In genomic region chr16:84284168-84284722, GRCh38 we compare ENCODE assay signal across 10 cellular contexts. TPM values are rescaled to one million over a fixed set of nuclear protein-coding genes. Genes with fewer than 3 reads are reported as not detected.
DNase-seq lines count a peak whose midpoint lies in the region; ATAC-seq and TF ChIP-seq lines count a peak whose summit lies in the region.
"Had no signal": no experiment of that assay in that cellular context is flagged by ENCODE, and none has a peak within 500 bp of the region (broad histone marks: within the 10 kb centered on the region; RNA-seq: fewer than 3 reads in every experiment).

No MANE protein-coding gene starts in this region.

- TF ChIP-seq CTCF in RWPE2 (IDR thresholded peaks at IDR 0.05; ENCODE audit: poor library complexity, severe bottlenecking) (no peak), gastroesophageal sphincter (IDR thresholded peaks at IDR 0.05) (no peak), brain microvascular endothelial cell (IDR thresholded peaks at IDR 0.05; ENCODE audit: low read depth, low read length, missing control alignments) (no peak)

- no peaks in the 10 kb centered on the region for H3K36me3 ChIP-seq in RWPE2 (ENCODE audit: low read depth)
- no peaks in the 10 kb centered on the region for H3K36me3 ChIP-seq in gastroesophageal sphincter
- H3K36me3 ChIP-seq in muscle layer of colon (ENCODE audit: insufficient read depth, low read length) = no peaks in the 10 kb centered on the region
- no peaks in the 10 kb centered on the region for H3K36me3 ChIP-seq in brain microvascular endothelial cell (replicated peaks)
- H3K36me3 ChIP-seq: SJCRH30 had no signal

- no peak for TF ChIP-seq EP300 in gastroesophageal sphincter (IDR thresholded peaks at IDR 0.05)

- peak; percentile 79 for DNase-seq in AG08395 (ENCODE audit: low spot score)
- DNase-seq in RWPE2 (ENCODE audit: low spot score) = no peak
- DNase-seq in ACHN = no peak
- DNase-seq in RKO (ENCODE audit: low spot score) = no peak
- no peak for DNase-seq in brain microvascular endothelial cell
- no peak for DNase-seq in cortex of kidney (lab: John Stamatoyannopoulos, UW)

- H3K27ac ChIP-seq in RWPE2 (ENCODE audit: poor library complexity, severe bottlenecking) (no peak overlapping the region), gastroesophageal sphincter (peak overlapping the region in 3 of 4 donors; percentile 47 to 60 (median 53)), muscle layer of colon (ENCODE audit: low read depth, low read length) (peak overlapping the region; percentile 27), brain microvascular endothelial cell (no peak overlapping the region)
- H3K27ac ChIP-seq: SJCRH30 had no signal

- H3K9ac ChIP-seq in muscle layer of colon (ENCODE audit: low read length) = no peak overlapping the region

- H3K4me1 ChIP-seq in RWPE2 (ENCODE audit: insufficient read depth, poor library complexity, severe bottlenecking) (no peaks in the 10 kb centered on the region), gastroesophageal sphincter (peaks cover 0 to 41% (median 8%) of the 10 kb centered on the region in 3 donors), muscle layer of colon (ENCODE audit: insufficient read depth, low read length) (peaks cover 19% of the 10 kb centered on the region)
- H3K4me1 ChIP-seq: SJCRH30 had no signal

- H3K4me3 ChIP-seq in RWPE2 (ENCODE audit: severe bottlenecking) = no peak overlapping the region
- H3K4me3 ChIP-seq in gastroesophageal sphincter = no peak overlapping the region
- no peak overlapping the region for H3K4me3 ChIP-seq in muscle layer of colon (ENCODE audit: low read depth in 1 of 2, low read length in 2 of 2)
- H3K4me3 ChIP-seq in brain microvascular endothelial cell (ENCODE audit: low read depth, low read length) = no peak overlapping the region
- H3K4me3 ChIP-seq: SJCRH30 had no signal

- no peaks in the 10 kb centered on the region for H3K9me3 ChIP-seq in RWPE2 (ENCODE audit: severe bottlenecking)
- H3K9me3 ChIP-seq in gastroesophageal sphincter = no peaks in the 10 kb centered on the region
- H3K9me3 ChIP-seq in muscle layer of colon (ENCODE audit: low read length) = no peaks in the 10 kb centered on the region
- H3K9me3 ChIP-seq: SJCRH30 had no signal

- 34 to 40% methylated on average over 5 to 7 of the region's 12 CpGs for WGBS in gastroesophageal sphincter (ENCODE audit: low coverage in 1 of 2), 2 donors

- peak; percentile 45; the same call in 1 of the 3 replicates for ATAC-seq in RWPE2 (ENCODE audit: low read depth)
- peak; percentile 85 for ATAC-seq in gastroesophageal sphincter
- ATAC-seq: stimulated activated memory B cell treated with anti-CD40 and anti-IgM and Interleukin-4, amounts not matched to agents 10 μg/mL and 1 μg/mL and 100 μg/mL, for 72 hours had no signal

- in situ Hi-C loops in ACHN (cut with HindIII; ENCODE audit: low pct_ligation_motif_present, low pct_unique_long_range_greater_than_20kb, low sequenced_read_pairs) = no loop called here
- in situ Hi-C loops in brain microvascular endothelial cell (cut with HindIII; ENCODE audit: low pct_ligation_motif_present, low sequenced_read_pairs) = no loop called here

- H3K27me3 ChIP-seq in RWPE2 (ENCODE audit: insufficient read depth, poor library complexity, severe bottlenecking) (no peaks in the 10 kb centered on the region), gastroesophageal sphincter (no peaks in the 10 kb centered on the region), muscle layer of colon (ENCODE audit: control insufficient read depth in 1 of 2, insufficient read depth in 2 of 2, low read length in 2 of 2) (no peaks in the 10 kb centered on the region), brain microvascular endothelial cell (replicated peaks) (peaks cover 4% of the 10 kb centered on the region)
- H3K27me3 ChIP-seq: SJCRH30 had no signal

- TF ChIP-seq POLR2A in gastroesophageal sphincter (IDR thresholded peaks at IDR 0.05) = no peak

RNA-seq across cellular contexts. Expression of gene WFDC1, which starts 10.4 kb away (rescaled TPM):
- 10 to 100 TPM; 25.0 to 53.1 (median 38.2) TPM for total RNA-seq in gastroesophageal sphincter

RNA-seq across cellular contexts. Expression of gene KCNG4, which starts 44.4 kb away (rescaled TPM):
- total RNA-seq in gastroesophageal sphincter = not detected

Comparison
In these comparisons a context has a peak if more than half of its experiments do, and no peak if none do; other contexts are left out.
1. H3K27ac ChIP-seq: peak in gastroesophageal sphincter (3 of 4) and muscle layer of colon (single experiment); none in RWPE2 (single experiment) and brain microvascular endothelial cell (single experiment).